ENCODE assay signal across 20 cellular contexts in genomic region chr1:48177257-48177656, GRCh38. TPM values are rescaled to one million over a fixed set of nuclear protein-coding genes. Genes with fewer than 3 reads are reported as not detected.
"Had no signal": no experiment of that assay in that cellular context is flagged by ENCODE, and none has a peak within 500 bp of the region (broad histone marks: within the 10 kb centered on the region; RNA-seq: fewer than 3 reads in every experiment).

No MANE protein-coding gene starts in this region.

- H3K27ac ChIP-seq: cardiac muscle cell, dorsolateral prefrontal cortex, esophagus muscularis mucosa, lower lobe of right lung, ovary, stomach, thoracic aorta, upper lobe of right lung had no signal

- H3K27me3 ChIP-seq: cardiac muscle cell, esophagus muscularis mucosa, ovary, upper lobe of right lung had no signal

- DNase-seq: activated CD4-positive, alpha-beta T cell treated with anti-CD3 and anti-CD28 coated beads for 1 hour; activated CD4-positive, alpha-beta T cell treated with anti-CD3 and anti-CD28 coated beads, Interleukin-2, amount 50 U/mL, for 4 hours; activated naive CD4-positive, alpha-beta T cell treated with anti-CD3 and anti-CD28 coated beads, Interleukin-2, amount 10 ng/mL, durations not matched to agents 7 days and 5 days; dorsolateral prefrontal cortex; glutamatergic neuron; left cardiac atrium; lower lobe of right lung; midbrain; stomach; upper lobe of right lung had no signal

- H3K4me1 ChIP-seq: lower lobe of right lung, stomach, upper lobe of right lung had no signal

- ATAC-seq: left cardiac atrium, lower lobe of right lung, sciatic nerve, upper lobe of right lung had no signal

- H3K36me3 ChIP-seq: cardiac muscle cell, esophagus muscularis mucosa, lower lobe of right lung, ovary, stomach, thoracic aorta, upper lobe of right lung had no signal

- H3K9me3 ChIP-seq: esophagus muscularis mucosa, lower lobe of right lung, ovary, stomach, thoracic aorta, upper lobe of right lung had no signal

- H3K4me3 ChIP-seq: cardiac muscle cell, dorsolateral prefrontal cortex, esophagus muscularis mucosa, lower lobe of right lung, ovary, stomach, thoracic aorta, upper lobe of right lung had no signal

RNA-seq across cellular contexts. Expression of gene SLC5A9, which starts 45.3 kb away (rescaled TPM):
- total RNA-seq: fibroblast of villous mesenchyme; myocyte; pulmonary artery endothelial cell; T-helper 2 cell treated with Interferon-gamma antibody and Interleukin-4, amounts not matched to agents 100 ng/mL and 5 ng/mL, for 36 hours; thoracic aorta had no signal
- polyA plus RNA-seq: neural cell had no signal
